8 cellular contexts compared by ENCODE assay signal in genomic region chr6:42819803-42820508, GRCh38. TPM values are rescaled to one million over a fixed set of nuclear protein-coding genes. Genes with fewer than 3 reads are reported as not detected.
DNase-seq lines count a peak whose midpoint lies in the region; ATAC-seq and TF ChIP-seq lines count a peak whose summit lies in the region.

No MANE protein-coding gene starts in this region.

- no peaks in the 10 kb centered on the region for H3K36me3 Mint-ChIP-seq in activated CD8-positive, alpha-beta T cell treated with anti-CD3 and anti-CD28 coated beads for 36 hours (ENCODE audit: low read depth)

- no peaks in the 10 kb centered on the region for H3K4me1 ChIP-seq in HAP-1
- no peaks in the 10 kb centered on the region for H3K4me1 ChIP-seq in liver (ENCODE audit: control insufficient read depth in 4 of 4, insufficient read depth in 4 of 4, low read length in 3 of 4)

- H3K4me1 Mint-ChIP-seq in activated CD8-positive, alpha-beta T cell treated with anti-CD3 and anti-CD28 coated beads for 36 hours (ENCODE audit: low read depth): peaks cover 24% of the 10 kb centered on the region

- in situ Hi-C loops in HAP-1 (cut with MboI; ENCODE audit: low sequenced_read_pairs): no loop called here

- no peak for TF ChIP-seq POLR2A in lower leg skin (IDR thresholded peaks at IDR 0.05)

- H3K27me3 ChIP-seq in HAP-1 (ENCODE audit: low read depth) (no peaks in the 10 kb centered on the region), liver (ENCODE audit: control insufficient read depth in 4 of 4, insufficient read depth in 4 of 4, low read length in 3 of 4) (no peaks in the 10 kb centered on the region)

- POLR2A ChIA-PET in activated CD8-positive, alpha-beta T cell treated with anti-CD3 and anti-CD28 coated beads for 36 hours (lab: Charles Lee): interaction anchor here (0.6 to 2.4 kb wide), 9 partner anchors 8 to 74 kb away, joined by 3 to 6 read pairs (median 3); partner anchors contain the start of genes RPL7L1 and TBCC

- no peaks in the 10 kb centered on the region for H3K27me3 Mint-ChIP-seq in activated CD8-positive, alpha-beta T cell treated with anti-CD3 and anti-CD28 coated beads for 36 hours

- no peaks in the 10 kb centered on the region for H3K9me3 ChIP-seq in HAP-1
- no peaks in the 10 kb centered on the region for H3K9me3 ChIP-seq in liver (ENCODE audit: control insufficient read depth in 4 of 4, low read length in 3 of 4)

- H3K4me3 ChIP-seq in HAP-1: no peak overlapping the region
- H3K4me3 ChIP-seq in liver (ENCODE audit: low read depth in 1 of 3, low read length in 3 of 3): no peak overlapping the region
- H3K4me3 ChIP-seq in lower leg skin (ENCODE audit: low read depth, poor library complexity, severe bottlenecking): no peak overlapping the region

- no peak for TF ChIP-seq CTCF in activated CD8-positive, alpha-beta T cell treated with anti-CD3 and anti-CD28 coated beads for 36 hours (IDR thresholded peaks at IDR 0.05)
- TF ChIP-seq CTCF in liver (IDR thresholded peaks at IDR 0.05; ENCODE audit: low read depth, low read length, missing input control) (peak; percentile 24), lower leg skin (IDR thresholded peaks at IDR 0.05) (no peak)

- intact Hi-C loops in activated CD8-positive, alpha-beta T cell treated with anti-CD3 and anti-CD28 coated beads for 36 hours (cut with micrococcal nuclease): no loop called here
- intact Hi-C loops in lower leg skin (cut with DNase I; ENCODE audit: low total_unique reads): no loop called here

- peak; percentile 30 to 46 for TF ChIP-seq RAD21 in liver (IDR thresholded peaks at IDR 0.05)

- CTCF ChIA-PET in activated CD8-positive, alpha-beta T cell treated with anti-CD3 and anti-CD28 coated beads for 36 hours (lab: Charles Lee): interaction anchor here (1.5 kb wide), 1 partner anchor 13 kb away, joined by 4 read pairs; no protein-coding TSS in a partner anchor

- DNase-seq in AG08395 (ENCODE audit: low spot score) (peak; percentile 70), HAP-1 (ENCODE audit: low spot score in 2 of 2) (peak; percentile 21 to 22), ecto neural progenitor cell (ENCODE audit: low spot score) (no peak), lower leg skin (ENCODE audit: low spot score in 2 of 2) (no peak), SK-N-DZ (ENCODE audit: low spot score) (no peak)
- DNase-seq in activated CD8-positive, alpha-beta T cell treated with anti-CD3 and anti-CD28 coated beads for 36 hours: peak; percentile 15

- no peak overlapping the region for H3K27ac ChIP-seq in liver (ENCODE audit: low read depth in 1 of 2, low read length in 2 of 2)

- no peak overlapping the region for H3K9ac ChIP-seq in liver (ENCODE audit: low read depth in 1 of 2, low read length in 2 of 2)

- WGBS in liver: 96% methylated on average over 3 of the region's 3 CpGs
- WGBS in lower leg skin, 2 donors: 75 to 77% methylated on average over 3 of the region's 3 CpGs

- peak; percentile 86 for ATAC-seq in activated CD8-positive, alpha-beta T cell treated with anti-CD3 and anti-CD28 coated beads for 36 hours
- ATAC-seq in GM21360 (IDR thresholded peaks at IDR 0.05; ENCODE audit: unreplicated experiment): no peak

- H3K4me3 Mint-ChIP-seq in activated CD8-positive, alpha-beta T cell treated with anti-CD3 and anti-CD28 coated beads for 36 hours: no peak overlapping the region

- peak overlapping the region; percentile 49 for H3K27ac Mint-ChIP-seq in activated CD8-positive, alpha-beta T cell treated with anti-CD3 and anti-CD28 coated beads for 36 hours

- no peaks in the 10 kb centered on the region for H3K9me3 Mint-ChIP-seq in activated CD8-positive, alpha-beta T cell treated with anti-CD3 and anti-CD28 coated beads for 36 hours

- H3K36me3 ChIP-seq in HAP-1 (replicated peaks) (no peaks in the 10 kb centered on the region), liver (ENCODE audit: control insufficient read depth in 4 of 4, insufficient read depth in 3 of 4, low read depth in 1 of 4, low read length in 3 of 4) (peaks cover 6 to 12% (median 9%) of the 10 kb centered on the region in 4 donors)

TF ChIP-seq in liver, 16 proteins besides CTCF, POLR2A, EP300 and RAD21:
- TF ChIP-seq TAF1 (conservative IDR thresholded peaks at IDR 0.05) (no peak), HNF4G (IDR thresholded peaks at IDR 0.05) (no peak), EGR1 (IDR thresholded peaks at IDR 0.05; ENCODE audit: low read depth in 2 of 2) (no peak), NR2F2 (IDR thresholded peaks at IDR 0.05) (no peak), HNF4A (conservative IDR thresholded peaks at IDR 0.05) (no peak), ATF3 (IDR thresholded peaks at IDR 0.05) (no peak), RXRA (IDR thresholded peaks at IDR 0.05) (no peak), GABPA (IDR thresholded peaks at IDR 0.05 in 1 of 2, conservative IDR thresholded peaks at IDR 0.05 in 1 of 2) (no peak), FOXA1 (IDR thresholded peaks at IDR 0.05) (no peak), ZBTB33 (IDR thresholded peaks at IDR 0.05) (no peak)
TF ChIP-seq in liver: peak in this region for 0.

RNA-seq across cellular contexts. Expression of gene BICRAL, which starts 38.1 kb away (rescaled TPM):
- 1 to 10 TPM; 9.7 to 9.8 TPM for total RNA-seq in activated CD8-positive, alpha-beta T cell treated with anti-CD3 and anti-CD28 coated beads for 36 hours
- total RNA-seq in liver (1 to 10 TPM; 5.5 to 6.8 TPM), lower leg skin (10 to 100 TPM; 19.4 to 23.4 (median 20.5) TPM)
- 1 to 10 TPM; 1.7 to 2.3 TPM for polyA plus RNA-seq in liver
- 3.2 and 4.1 TPM in 2 replicates for polyA plus RNA-seq in SK-N-DZ (2014; cell fraction: cytosol; rRNA removed)
- 2.5 and 3.7 TPM in 2 replicates for polyA plus RNA-seq in SK-N-DZ (2014; cell fraction: nucleus; rRNA removed)

RNA-seq across cellular contexts. Expression of gene RPL7L1, which starts 59.5 kb away (rescaled TPM):
- 100 to 1,000 TPM; 135 to 137 TPM for total RNA-seq in activated CD8-positive, alpha-beta T cell treated with anti-CD3 and anti-CD28 coated beads for 36 hours
- total RNA-seq in liver: 10 to 100 TPM; 51.9 to 63.8 TPM
- 10 to 100 TPM; 39.6 to 43.8 TPM for polyA plus RNA-seq in liver
- total RNA-seq in lower leg skin: 10 to 100 TPM; 73.4 to 95.9 (median 80.9) TPM
- 151 and 154 TPM in 2 replicates for polyA plus RNA-seq in SK-N-DZ (2014; cell fraction: cytosol; rRNA removed)
- polyA plus RNA-seq in SK-N-DZ (2014; cell fraction: nucleus; rRNA removed): 42.5 and 61.5 TPM in 2 replicates

Comparison
In these comparisons a context has a peak if more than half of its experiments do, and no peak if none do; other contexts are left out.
1. DNase-seq: peak in AG08395 (single experiment), HAP-1 (2 of 2) and activated CD8-positive, alpha-beta T cell treated with anti-CD3 and anti-CD28 coated beads for 36 hours (single experiment); none in ecto neural progenitor cell (single experiment), lower leg skin (0 of 2) and SK-N-DZ (single experiment).